ENCODE assay signal across 9 cellular contexts in the genomic region with DNA sequence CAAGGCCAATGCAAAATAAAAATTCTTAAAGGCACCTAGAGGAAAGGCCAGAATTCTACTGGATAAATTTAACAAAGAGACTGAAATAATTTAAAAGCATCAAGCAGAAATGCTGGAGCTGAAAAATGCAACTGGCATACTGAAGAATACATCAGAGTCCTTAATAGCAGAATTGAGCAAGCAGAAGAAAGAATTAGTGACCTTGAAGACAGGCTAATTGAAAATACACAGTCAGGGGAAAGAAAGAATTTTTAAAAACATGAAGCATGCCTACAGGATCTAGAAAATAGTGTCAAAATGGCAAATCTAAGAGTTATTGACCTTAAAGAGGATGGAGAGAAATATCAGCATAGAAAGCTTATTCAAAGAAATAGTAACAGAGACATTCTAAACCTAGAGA.
"Had no signal": no experiment of that assay in that cellular context is flagged by ENCODE, and none has a peak within 500 bp of the region (broad histone marks: within the 10 kb centered on the region; RNA-seq: fewer than 3 reads in every experiment).

No MANE protein-coding gene starts in this region.

- H3K36me3 ChIP-seq: HAP-1 had no signal

- H3K4me1 ChIP-seq: HAP-1 had no signal

- H3K9ac ChIP-seq: GM23248 had no signal

- DNase-seq: GM23248, GOT3, H7, HFFc6, IMR-90, KBM-7 had no signal

- H3K27ac Mint-ChIP-seq: HFFc6 had no signal

- H3K4me3 Mint-ChIP-seq: HFFc6 had no signal

- H3K4me3 ChIP-seq: GM23248, HAP-1 had no signal

- ATAC-seq: HCT116 had no signal

- H3K27ac ChIP-seq: GM23248, HL-60 had no signal

- H2AFZ ChIP-seq: GM23248 had no signal
